In genomic region chr14:21071225-21072041, GRCh38 we compare ENCODE assay signal across 8 cellular contexts. TPM values are rescaled to one million over a fixed set of nuclear protein-coding genes. Genes with fewer than 3 reads are reported as not detected.
A peak's percentile ranks its signal among the peaks of the same experiment; 100 is the strongest.
DNase-seq lines count a peak whose midpoint lies in the region; ATAC-seq and TF ChIP-seq lines count a peak whose summit lies in the region.

No MANE protein-coding gene starts in this region.

- TF ChIP-seq CTCF in PC-9 (conservative IDR thresholded peaks at IDR 0.05) (no peak), heart left ventricle (IDR thresholded peaks at IDR 0.05) (peak in 1 of 12 donors; percentile 20), omental fat pad (IDR thresholded peaks at IDR 0.05) (no peak)

- H2AFZ ChIP-seq in PC-9 = peak overlapping the region; percentile 79; the same call in 1 of the 2 replicates

- TF ChIP-seq RAD21 in Ishikawa (IDR thresholded peaks at IDR 0.05; ENCODE audit: low read depth) = no peak

- no TSS peak for BruUV-seq in PC-9 (replicated peaks; lab: Mats Ljungman, UMichigan)

- no peaks in the 10 kb centered on the region for H3K79me2 ChIP-seq in PC-9 (ENCODE audit: low read depth)

- H3K9me3 ChIP-seq in PC-9 (ENCODE audit: insufficient read depth, low read depth) (no peaks in the 10 kb centered on the region), heart left ventricle (no peaks in the 10 kb centered on the region)

- H3K4me1 ChIP-seq in PC-9 (replicated peaks; ENCODE audit: insufficient read depth) (no peaks in the 10 kb centered on the region), heart left ventricle (peaks cover 0 to 40% (median 28%) of the 10 kb centered on the region in 12 donors)

- DNase-seq in ELF-1 (ENCODE audit: low read depth, low spot score) = peak; percentile 81
- DNase-seq in PC-9 = peak in 1 of 2 experiments; percentile 47
- peak; percentile 92 for DNase-seq in amniotic epithelial cell (ENCODE audit: low read depth)
- DNase-seq in heart left ventricle = peak; percentile 90 to 95 (median 92)
- DNase-seq in omental fat pad (ENCODE audit: low spot score) = no peak
- no peak for DNase-seq in SW 1271 (lab: John Stamatoyannopoulos, UW)

- no peaks in the 10 kb centered on the region for H3F3A ChIP-seq in PC-9 (ENCODE audit: insufficient read depth, low read depth)

- H3K9me2 ChIP-seq in PC-9 (ENCODE audit: insufficient read depth) = no peaks in the 10 kb centered on the region

- intact Hi-C loops in PC-9 (cut with micrococcal nuclease; ENCODE audit: unreplicated experiment) (no loop called here), heart left ventricle (cut with DNase I) (loop anchor here in 3 of 10 donors (1.0 to 2.0 kb wide), 4 partner anchors 19 to 33 kb away; no protein-coding TSS in a partner anchor)

- H3K27me3 ChIP-seq in PC-9 (ENCODE audit: insufficient read depth, low read depth) = no peaks in the 10 kb centered on the region; the same call in none of the 2 replicates
- H3K27me3 ChIP-seq in heart left ventricle = peaks cover 0 to 6% (median 0%) of the 10 kb centered on the region in 9 donors

- H3K4me3 ChIP-seq in PC-9 (peak overlapping the region; percentile 64), heart left ventricle (peak overlapping the region; percentile 68 to 99 (median 82))

- TF ChIP-seq POLR2A in heart left ventricle (IDR thresholded peaks at IDR 0.05) = peak in 1 of 2 donors; percentile 39

- H3K36me3 ChIP-seq in PC-9 (ENCODE audit: low read depth) (no peaks in the 10 kb centered on the region), heart left ventricle (peaks cover 0 to 39% (median 32%) of the 10 kb centered on the region in 9 donors)

- peak overlapping the region; percentile 83 for H3K4me2 ChIP-seq in PC-9

- no peak overlapping the region for H3K27ac ChIP-seq in PC-9
- H3K27ac ChIP-seq in heart left ventricle = peak overlapping the region; percentile 86 to 99 (median 92)

- POLR2A ChIA-PET in PC-9 (lab: Charles Lee; ENCODE audit: unreplicated experiment) = interaction anchor here (0.5 to 0.8 kb wide), 8 partner anchors 15 to 366 kb away, joined by 3 to 16 read pairs (median 5); no protein-coding TSS in a partner anchor

- ATAC-seq in GM21717 (IDR thresholded peaks at IDR 0.05; ENCODE audit: unreplicated experiment) (peak; percentile 67), heart left ventricle (peak; percentile 69 to 81 (median 74)), omental fat pad (ENCODE audit: low FRiP score) (peak; percentile 63)

- WGBS in heart left ventricle, 4 donors = 2 to 8% (median 3%) methylated on average over 30 to 37 of the region's 37 CpGs

- CTCF ChIA-PET in PC-9 (lab: Charles Lee) = interaction anchor here (0.6 to 1.8 kb wide), 6 partner anchors 24 to 366 kb away, joined by 3 to 9 read pairs (median 6); partner anchors contain the start of gene RNASE1

- H4K20me1 ChIP-seq in PC-9 (ENCODE audit: insufficient read depth) = no peaks in the 10 kb centered on the region

- no peak for TF ChIP-seq EP300 in Ishikawa (IDR thresholded peaks at IDR 0.05; ENCODE audit: borderline replicate concordance)

TF ChIP-seq in Ishikawa, 13 proteins besides CTCF, POLR2A, EP300 and RAD21:
- TF ChIP-seq ZBTB7A (IDR thresholded peaks at IDR 0.05; ENCODE audit: low read depth) (peak; percentile 85), NFIC (IDR thresholded peaks at IDR 0.05) (no peak), YY1 (IDR thresholded peaks at IDR 0.05; ENCODE audit: low read depth) (no peak), CEBPB (IDR thresholded peaks at IDR 0.05) (no peak), CREB1 (IDR thresholded peaks at IDR 0.05; ENCODE audit: low read depth) (no peak), REST (IDR thresholded peaks at IDR 0.05; ENCODE audit: low read depth) (no peak), TCF12 (IDR thresholded peaks at IDR 0.05; ENCODE audit: low read depth) (no peak), TAF1 (IDR thresholded peaks at IDR 0.05; ENCODE audit: low read depth) (0 out of 2 replicates have a peak, but pooled peaks have one; percentile 23), EGR1 (IDR thresholded peaks at IDR 0.05) (peak; percentile 86), USF1 (IDR thresholded peaks at IDR 0.05) (no peak), MAX (IDR thresholded peaks at IDR 0.05) (no peak; the same call in none of the 2 replicates), TEAD4 (IDR thresholded peaks at IDR 0.05) (0 out of 2 replicates have a peak, but pooled peaks have one; percentile 3)

RNA-seq across cellular contexts. Expression of gene ARHGEF40, which starts 1.3 kb away (rescaled TPM):
- 12.7 and 13.0 TPM in 2 replicates for total RNA-seq in PC-9 (2021)
- 10 to 100 TPM; 16.1 to 31.5 (median 18.8) TPM for total RNA-seq in heart left ventricle
- polyA plus RNA-seq in heart left ventricle = 10 to 100 TPM; 15.5 to 18.2 TPM
- total RNA-seq in omental fat pad = 10 to 100 TPM; 30.0 to 91.3 (median 40.6) TPM

RNA-seq across cellular contexts. Expression of gene RNASE8, which starts 13.8 kb away (rescaled TPM):
- total RNA-seq in PC-9 (2021) (not detected in 2 replicates), heart left ventricle (not detected), omental fat pad (not detected)
- polyA plus RNA-seq in heart left ventricle = not detected

RNA-seq across cellular contexts. Expression of gene ZNF219, which starts 27.0 kb away (rescaled TPM):
- total RNA-seq in PC-9 (2021) = 23.0 and 25.3 TPM in 2 replicates
- total RNA-seq in heart left ventricle = 10 to 100 TPM; 33.9 to 97.9 (median 38.2) TPM
- polyA plus RNA-seq in heart left ventricle = 10 to 100 TPM; 50.0 to 57.4 TPM
- 10 to 100 TPM; 19.2 to 56.3 (median 38.1) TPM for total RNA-seq in omental fat pad

RNA-seq across cellular contexts. Expression of gene RNASE7, which starts 29.3 kb away (rescaled TPM):
- total RNA-seq in PC-9 (2021) = not detected in 2 replicates
- total RNA-seq in heart left ventricle = not detected
- polyA plus RNA-seq in heart left ventricle = under 1 TPM in 1 of 2 donors, not detected in 1; 0.04 TPM
- not detected for total RNA-seq in omental fat pad

RNA-seq across cellular contexts. Expression of gene TMEM253, which starts 29.4 kb away (rescaled TPM):
- total RNA-seq in PC-9 (2021) (0.35 and 1.4 TPM in 2 replicates), heart left ventricle (under 1 TPM in 6 of 9 donors, not detected in 3; 0.19 to 0.79 (median 0.36) TPM), omental fat pad (1 to 10 TPM in 1 of 4 donors, under 1 TPM in 1, not detected in 2; 0.75 to 2.4 TPM)
- polyA plus RNA-seq in heart left ventricle = under 1 TPM; 0.29 to 0.57 TPM

Comparison
In these comparisons a context has a peak if more than half of its experiments do, and no peak if none do; other contexts are left out.
1. DNase-seq: peak in ELF-1 (single experiment), amniotic epithelial cell (single experiment) and heart left ventricle (5 of 5); none in omental fat pad (single experiment) and SW 1271 (0 of 2).
2. Peak in every context shown above with its lines, with median percentiles within 50 percentile points of each other: ATAC-seq.